In genomic region chr15:89315375-89315929, GRCh38 we compare ENCODE assay signal across 1 cellular context.
TF ChIP-seq lines count a peak whose summit lies in the region.

No MANE protein-coding gene starts in this region.

TF ChIP-seq in HepG2, 621 proteins besides CTCF, POLR2A, EP300 and RAD21 (continued from another document):
- no peak for TF ChIP-seq SNAPC4 (CRISPR knock-in tag; IDR thresholded peaks at IDR 0.05)
- TF ChIP-seq ZNF766 (CRISPR knock-in tag; IDR thresholded peaks at IDR 0.05; ENCODE audit: borderline replicate concordance), result no peak
- no peak for TF ChIP-seq ZNF800 (CRISPR knock-in tag; IDR thresholded peaks at IDR 0.05)
- no peak for TF ChIP-seq BCL6 (CRISPR knock-in tag; IDR thresholded peaks at IDR 0.05)
- TF ChIP-seq RARA (CRISPR knock-in tag; IDR thresholded peaks at IDR 0.05), result peak; percentile 62
- no peak for TF ChIP-seq ATF6 (CRISPR knock-in tag; conservative IDR thresholded peaks at IDR 0.05)
TF ChIP-seq in HepG2: peak in this region for 32.
